ENCODE assay signal across 8 cellular contexts in genomic region chr2:171161425-171162289, GRCh38. TPM values are rescaled to one million over a fixed set of nuclear protein-coding genes. Genes with fewer than 3 reads are reported as not detected.
DNase-seq lines count a peak whose midpoint lies in the region; ATAC-seq, FAIRE-seq and TF ChIP-seq lines count a peak whose summit lies in the region.

No MANE protein-coding gene starts in this region.

- H3K36me3 Mint-ChIP-seq in activated naive CD4-positive, alpha-beta T cell treated with anti-CD3 and anti-CD28 coated beads, Interleukin-2, amount 10 ng/mL, durations not matched to agents 7 days and 5 days, result peaks cover 11% of the 10 kb centered on the region

- BruUV-seq in HepG2 (replicated peaks; lab: Mats Ljungman, UMichigan), result TSS peak; percentile 91

- no peaks in the 10 kb centered on the region; a peak in 1 of 5 replicates for H3K27me3 ChIP-seq in HepG2 (ENCODE audit: control insufficient read depth in 1 of 2, insufficient read depth in 2 of 2, low read length in 2 of 2)
- no peaks in the 10 kb centered on the region for H3K27me3 ChIP-seq in transverse colon

- POLR2A ChIA-PET in HepG2 (lab: Yijun Ruan, JAX), result interaction anchor here (0.7 to 3.3 kb wide), 3 partner anchors 11 to 254 kb away, joined by 3 to 14 read pairs (median 7); no protein-coding TSS in a partner anchor

- H3K4me1 ChIP-seq in HepG2 (ENCODE audit: insufficient read depth, low read length) (peaks cover 52% of the 10 kb centered on the region), transverse colon (peaks cover 0 to 30% (median 18%) of the 10 kb centered on the region in 4 donors)

- peak overlapping the region; percentile 99 for H3K4me3 Mint-ChIP-seq in activated naive CD4-positive, alpha-beta T cell treated with anti-CD3 and anti-CD28 coated beads, Interleukin-2, amount 10 ng/mL, durations not matched to agents 7 days and 5 days

- H3K27me3 Mint-ChIP-seq in activated naive CD4-positive, alpha-beta T cell treated with anti-CD3 and anti-CD28 coated beads, Interleukin-2, amount 10 ng/mL, durations not matched to agents 7 days and 5 days, result no peaks in the 10 kb centered on the region

- CTCF ChIA-PET in activated naive CD4-positive, alpha-beta T cell treated with anti-CD3 and anti-CD28 coated beads, Interleukin-2, amount 10 ng/mL, durations not matched to agents 7 days and 5 days (lab: Charles Lee), result interaction anchor here (0.7 to 1.3 kb wide), 4 partner anchors 49 to 254 kb away, joined by 3 to 4 read pairs (median 3); no protein-coding TSS in a partner anchor
- CTCF ChIA-PET in HepG2 (lab: Yijun Ruan, JAX; ENCODE audit: low intra/inter-chr PET ratio, low total read pairs), result interaction anchor here (1.5 kb wide), 1 partner anchor 188 kb away, joined by 4 read pairs; no protein-coding TSS in a partner anchor

- no peak for TF ChIP-seq CTCF in HepG2 (CRISPR knock-in tag; IDR thresholded peaks at IDR 0.05)
- TF ChIP-seq CTCF in transverse colon (IDR thresholded peaks at IDR 0.05), result no peak

- TF ChIP-seq POLR2A in HepG2 (IDR thresholded peaks at IDR 0.05; ENCODE audit: insufficient read depth in 1 of 2, low read depth in 2 of 2, low read length in 2 of 2), result no peak
- no peak for TF ChIP-seq POLR2A in transverse colon (IDR thresholded peaks at IDR 0.05)

- WGBS in HepG2 (ENCODE audit: low lambda C conversion rate), result 43% methylated on average over 12 of the region's 12 CpGs
- WGBS in transverse colon (ENCODE audit: low coverage in 1 of 2), 2 donors, result 16 to 17% methylated on average over 12 of the region's 12 CpGs

- H3K9me3 ChIP-seq in HepG2 (ENCODE audit: low read length) (no peaks in the 10 kb centered on the region), transverse colon (no peaks in the 10 kb centered on the region)

- H3K9me3 Mint-ChIP-seq in activated naive CD4-positive, alpha-beta T cell treated with anti-CD3 and anti-CD28 coated beads, Interleukin-2, amount 10 ng/mL, durations not matched to agents 7 days and 5 days, result no peaks in the 10 kb centered on the region

- H3K36me3 ChIP-seq in HepG2 (replicated peaks in 1 of 2; ENCODE audit: control insufficient read depth in 1 of 2, insufficient read depth in 2 of 2, low read length in 2 of 2) (no peaks in the 10 kb centered on the region), transverse colon (no peaks in the 10 kb centered on the region)

- intact Hi-C loops in HepG2 (cut with micrococcal nuclease; ENCODE audit: unreplicated experiment) (loop anchor here (5.0 kb wide), 1 partner anchor 271 kb away; the partner anchor contains the start of genes DCAF17 and METTL8), transverse colon (cut with DNase I; ENCODE audit: low total_unique reads) (no loop called here)

- H3K4me1 Mint-ChIP-seq in activated naive CD4-positive, alpha-beta T cell treated with anti-CD3 and anti-CD28 coated beads, Interleukin-2, amount 10 ng/mL, durations not matched to agents 7 days and 5 days, result peaks cover 57% of the 10 kb centered on the region

- ATAC-seq in HepG2 (no peak), HG02798 (IDR thresholded peaks at IDR 0.05; ENCODE audit: poor library complexity, unreplicated experiment) (no peak), GM19023 (IDR thresholded peaks at IDR 0.05; ENCODE audit: unreplicated experiment) (no peak), GM19328 (IDR thresholded peaks at IDR 0.05; ENCODE audit: unreplicated experiment) (no peak)

- no peak for TF ChIP-seq RAD21 in HepG2 (CRISPR knock-in tag; IDR thresholded peaks at IDR 0.05)

- no peak for DNase-seq in activated naive CD4-positive, alpha-beta T cell treated with anti-CD3 and anti-CD28 coated beads, Interleukin-2, amount 10 ng/mL, durations not matched to agents 7 days and 5 days
- DNase-seq in activated naive CD4-positive, alpha-beta T cell treated with Interleukin-2 at 50 U/mL for 16 hours, result no peak
- DNase-seq in HepG2 (ENCODE audit: low spot score) (no peak), transverse colon (no peak)

- H4K20me1 ChIP-seq in HepG2 (ENCODE audit: insufficient read depth, low read length), result peaks cover 25% of the 10 kb centered on the region

- no peak for FAIRE-seq in HepG2 (lab: Jason Lieb, UNC)

- peak overlapping the region; percentile 85 for H2AFZ ChIP-seq in HepG2 (ENCODE audit: low read length)

- H3K4me3 ChIP-seq in HepG2 (replicated peaks in 1 of 3; ENCODE audit: insufficient read depth in 1 of 3, low read depth in 2 of 3, low read length in 3 of 3) (peak overlapping the region; percentile 73 to 99 (median 90)), transverse colon (peak overlapping the region; percentile 52 to 91 (median 74))

- H3K4me2 ChIP-seq in HepG2 (ENCODE audit: low read depth, low read length), result peak overlapping the region; percentile 78

- H3K9ac ChIP-seq in HepG2 (ENCODE audit: insufficient read depth, low read depth, low read length), result peak overlapping the region; percentile 86

- H3K27ac Mint-ChIP-seq in activated naive CD4-positive, alpha-beta T cell treated with anti-CD3 and anti-CD28 coated beads, Interleukin-2, amount 10 ng/mL, durations not matched to agents 7 days and 5 days, result peak overlapping the region; percentile 91

- H3K27ac ChIP-seq in angular gyrus (ENCODE audit: low read depth, low read length) (peak overlapping the region; percentile 83), HepG2 (ENCODE audit: extremely low read length, insufficient read depth, low read length) (peak overlapping the region; percentile 96), transverse colon (peak overlapping the region; percentile 93 to 98 (median 98))

- peaks cover 40% of the 10 kb centered on the region for H3K79me2 ChIP-seq in HepG2 (ENCODE audit: insufficient read depth, low read length)

- TF ChIP-seq EP300 in HepG2 (IDR thresholded peaks at IDR 0.05; ENCODE audit: low read depth in 2 of 2, low read length in 2 of 2), result no peak
- no peak for TF ChIP-seq EP300 in HepG2 (CRISPR knock-in tag; IDR thresholded peaks at IDR 0.05; ENCODE audit: borderline replicate concordance)
- TF ChIP-seq EP300 in transverse colon (IDR thresholded peaks at IDR 0.05; ENCODE audit: low read depth), result no peak

- in situ Hi-C loops in HepG2 (cut with HindIII; ENCODE audit: extremely low pct_ligation_motif_present, low pct_unique_long_range_greater_than_20kb) (no loop called here), transverse colon (cut with MboI; ENCODE audit: low pct_ligation_motif_present in 1 of 4, low pct_unique_long_range_greater_than_20kb in 1 of 4, low sequenced_read_pairs in 3 of 4) (loop anchor here (10.0 to 25.0 kb wide), 4 partner anchors 187 to 253 kb away; no protein-coding TSS in a partner anchor)

TF ChIP-seq in HepG2, 621 proteins besides CTCF, POLR2A, EP300 and RAD21 (continues in another document):
- no peak for TF ChIP-seq IRF2 (CRISPR knock-in tag; IDR thresholded peaks at IDR 0.05)
- peak; percentile 79 for TF ChIP-seq ZNF543 (CRISPR knock-in tag; IDR thresholded peaks at IDR 0.05)
- TF ChIP-seq ZZZ3 (CRISPR knock-in tag; IDR thresholded peaks at IDR 0.05; ENCODE audit: borderline replicate concordance), result no peak
- TF ChIP-seq CHCHD3 (CRISPR knock-in tag; IDR thresholded peaks at IDR 0.05), result no peak
- no peak for TF ChIP-seq SMAD3 (CRISPR knock-in tag; IDR thresholded peaks at IDR 0.05)
- TF ChIP-seq PRPF4 (IDR thresholded peaks at IDR 0.05; ENCODE audit: low read depth, low read length, poor library complexity, severe bottlenecking), result no peak
- TF ChIP-seq MYC (CRISPR knock-in tag; IDR thresholded peaks at IDR 0.05; ENCODE audit: borderline replicate concordance), result no peak
- TF ChIP-seq ADNP (CRISPR knock-in tag; IDR thresholded peaks at IDR 0.05), result no peak
- TF ChIP-seq, protein P1, sequence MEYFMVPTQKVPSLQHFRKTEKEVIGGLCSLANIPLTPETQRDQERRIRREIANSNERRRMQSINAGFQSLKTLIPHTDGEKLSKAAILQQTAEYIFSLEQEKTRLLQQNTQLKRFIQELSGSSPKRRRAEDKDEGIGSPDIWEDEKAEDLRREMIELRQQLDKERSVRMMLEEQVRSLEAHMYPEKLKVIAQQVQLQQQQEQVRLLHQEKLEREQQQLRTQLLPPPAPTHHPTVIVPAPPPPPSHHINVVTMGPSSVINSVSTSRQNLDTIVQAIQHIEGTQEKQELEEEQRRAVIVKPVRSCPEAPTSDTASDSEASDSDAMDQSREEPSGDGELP (IDR thresholded peaks at IDR 0.05; ENCODE audit: borderline replicate concordance, low read depth), result 0 out of 2 replicates have a peak, but pooled peaks have one; percentile 2
- 0 out of 2 replicates have a peak, but pooled peaks have one; percentile 6 for TF ChIP-seq ZFP82 (CRISPR knock-in tag; IDR thresholded peaks at IDR 0.05; ENCODE audit: borderline replicate concordance)
- TF ChIP-seq TOE1 (CRISPR knock-in tag; IDR thresholded peaks at IDR 0.05), result 0 out of 2 replicates have a peak, but pooled peaks have one; percentile 59
- peak; percentile 57; the same call in 1 of the 2 replicates for TF ChIP-seq BRCA1 (CRISPR knock-in tag; IDR thresholded peaks at IDR 0.05)
- no peak for TF ChIP-seq SIX4 (CRISPR knock-in tag; IDR thresholded peaks at IDR 0.05)

RNA-seq across cellular contexts. Expression of gene TLK1, which starts 1.0 kb away (rescaled TPM):
- total RNA-seq in HepG2 (2016; rRNA removed; fragmentation: Illumina TruSeq; extraction: Trizol), result 28.7 and 52.7 TPM in 2 replicates
- 32.6 and 34.2 TPM in 2 replicates for total RNA-seq in HepG2 (2016; cell fraction: cytosol; rRNA removed; fragmentation: Illumina TruSeq; extraction: Trizol; ENCODE audit: low read depth)
- total RNA-seq in HepG2 (2016; cell fraction: insoluble cytoplasmic fraction; rRNA removed; fragmentation: Illumina TruSeq; extraction: Trizol), result 25.7 and 45.4 TPM in 2 replicates
- 38.6 and 48.1 TPM in 2 replicates for total RNA-seq in HepG2 (2016; cell fraction: membrane; rRNA removed; fragmentation: Illumina TruSeq; extraction: Trizol)
- 41.9 and 51.6 TPM in 2 replicates for total RNA-seq in HepG2 (2016; cell fraction: nucleus; rRNA removed; fragmentation: Illumina TruSeq; extraction: Trizol)
- polyA plus RNA-seq in HepG2 (2011; rRNA removed), result 12.8 and 16.8 TPM in 2 replicates
- 5.1 and 8.5 TPM in 2 replicates for polyA plus RNA-seq in HepG2 (2011; cell fraction: cytosol; rRNA removed)
- 9.6 and 11.0 TPM in 2 replicates for polyA plus RNA-seq in HepG2 (2011; cell fraction: nucleus; rRNA removed)
- polyA plus RNA-seq in HepG2 (2012), result 27.7 and 38.6 TPM in 2 replicates
- polyA plus RNA-seq in HepG2 (2016; cell fraction: cytosol; fragmentation: Illumina TruSeq; extraction: Trizol; ENCODE audit: low read depth), result 3.4 and 3.8 TPM in 2 replicates
- 42.1 and 48.4 TPM in 2 replicates for polyA plus RNA-seq in HepG2 (2016; cell fraction: insoluble cytoplasmic fraction; fragmentation: Illumina TruSeq; extraction: Trizol; ENCODE audit: low read depth)
- polyA plus RNA-seq in HepG2 (2016; cell fraction: membrane; fragmentation: Illumina TruSeq; extraction: Trizol; ENCODE audit: low read depth), result 15.6 and 16.8 TPM in 2 replicates
- 38.9 and 40.3 TPM in 2 replicates for polyA plus RNA-seq in HepG2 (2016; cell fraction: nucleus; fragmentation: Illumina TruSeq; extraction: Trizol; ENCODE audit: insufficient read depth, low read depth)
- 9.1 and 17.3 TPM in 2 replicates for polyA minus RNA-seq in HepG2 (2011; rRNA and poly(A)+ RNA removed; ENCODE audit: low replicate concordance)
- polyA minus RNA-seq in HepG2 (2011; cell fraction: cytosol; rRNA and poly(A)+ RNA removed), result 37.8 and 45.8 TPM in 2 replicates
- 67.2 and 68.9 TPM in 2 replicates for polyA minus RNA-seq in HepG2 (2011; cell fraction: nucleus; rRNA and poly(A)+ RNA removed)
- 10 to 100 TPM; 39.6 to 76.3 (median 53.2) TPM for total RNA-seq in transverse colon
